In genomic region chr3:64460877-64461276, GRCh38 we compare ENCODE assay signal across 21 cellular contexts.
DNase-seq lines count a peak whose midpoint lies in the region; ATAC-seq and TF ChIP-seq lines count a peak whose summit lies in the region.
"Had no signal": no experiment of that assay in that cellular context is flagged by ENCODE, and none has a peak within 500 bp of the region (broad histone marks: within the 10 kb centered on the region; RNA-seq: fewer than 3 reads in every experiment).

No MANE protein-coding gene starts in this region.

- peaks cover 22% of the 10 kb centered on the region for H3K9me1 ChIP-seq in IMR-90 (ENCODE audit: insufficient read depth, low read length)

- H3K9me3 ChIP-seq in IMR-90 (ENCODE audit: control insufficient read depth, insufficient read depth, low read length) (no peaks in the 10 kb centered on the region), neural cell (ENCODE audit: low read length) (no peaks in the 10 kb centered on the region), right lobe of liver (no peaks in the 10 kb centered on the region), neuronal stem cell (replicated peaks in 1 of 2; ENCODE audit: control insufficient read depth in 2 of 2, insufficient read depth in 1 of 2, low read depth in 1 of 2, low read length in 2 of 2) (no peaks in the 10 kb centered on the region)
- H3K9me3 ChIP-seq: adrenal gland had no signal

- H2AFZ ChIP-seq in IMR-90 (replicated peaks; ENCODE audit: low read length, poor library complexity) (peak overlapping the region; percentile 11), neural cell (ENCODE audit: low read depth, low read length) (no peak overlapping the region), neuronal stem cell (ENCODE audit: low read length) (no peak overlapping the region)

- H2AK9ac ChIP-seq in IMR-90 (replicated peaks; ENCODE audit: low read depth, low read length, poor library complexity): no peak overlapping the region

- peak overlapping the region; percentile 99 for H4K91ac ChIP-seq in IMR-90 (ENCODE audit: insufficient read depth, low read depth, low read length)
- H4K91ac ChIP-seq in neuronal stem cell (ENCODE audit: low read depth, low read length, poor library complexity): no peak overlapping the region

- no peaks in the 10 kb centered on the region for H3K36me3 ChIP-seq in IMR-90 (ENCODE audit: control insufficient read depth, insufficient read depth, low read length)
- no peaks in the 10 kb centered on the region for H3K36me3 ChIP-seq in neural cell (ENCODE audit: insufficient read depth, low read length)
- H3K36me3 ChIP-seq in right lobe of liver: no peaks in the 10 kb centered on the region
- H3K36me3 ChIP-seq in neuronal stem cell (replicated peaks in 1 of 2; ENCODE audit: control insufficient read depth in 2 of 2, insufficient read depth in 2 of 2, low read length in 2 of 2): no peaks in the 10 kb centered on the region
- H3K36me3 ChIP-seq: adrenal gland had no signal

- no peaks in the 10 kb centered on the region for H3K27me3 Mint-ChIP-seq in chondrocyte (ENCODE audit: low read depth)

- CTCF ChIA-PET in IMR-90 (lab: Yijun Ruan, JAX): interaction anchor here (0.6 kb wide), 1 partner anchor 431 kb away, joined by 4 read pairs; no protein-coding TSS in a partner anchor

- H3K56ac ChIP-seq in IMR-90 (ENCODE audit: extremely low read depth, insufficient read depth, low read length): peak overlapping the region; percentile 78; the same call in 1 of the 2 replicates

- H3K4me3 ChIP-seq in IMR-90 (ENCODE audit: insufficient read depth, low read depth, low read length) (no peak overlapping the region), neural cell (ENCODE audit: low read length) (peak overlapping the region; percentile 14), right lobe of liver (no peak overlapping the region), neuronal stem cell (ENCODE audit: low read length in 2 of 2) (no peak overlapping the region)
- H3K4me3 ChIP-seq: adrenal gland had no signal

- H3K23ac ChIP-seq in IMR-90 (ENCODE audit: low read depth, low read length) (peak overlapping the region; percentile 92), neuronal stem cell (ENCODE audit: low read depth, low read length, poor library complexity) (no peak overlapping the region)

- H3K4ac ChIP-seq in IMR-90 (ENCODE audit: low read depth, low read length) (peak overlapping the region; percentile 91), neuronal stem cell (ENCODE audit: low read length) (no peak overlapping the region)

- H3K79me2 ChIP-seq in neural cell (replicated peaks; ENCODE audit: insufficient read depth, low read length): no peaks in the 10 kb centered on the region

- in situ Hi-C loops in IMR-90 (cut with MboI; ENCODE audit: low sequenced_read_pairs): no loop called here

- no peaks in the 10 kb centered on the region for H3K9me2 ChIP-seq in neural cell (ENCODE audit: insufficient read depth, low read length)

- H2AK5ac ChIP-seq in IMR-90 (ENCODE audit: low read depth, low read length): peak overlapping the region; percentile 90
- H2AK5ac ChIP-seq in neuronal stem cell (ENCODE audit: low read depth, low read length): no peak overlapping the region

- no peak for TF ChIP-seq RAD21 in IMR-90 (IDR thresholded peaks at IDR 0.05; ENCODE audit: low read length)
- no peak for TF ChIP-seq RAD21 in neural cell (conservative IDR thresholded peaks at IDR 0.05)

- no TSS peak for BruUV-seq in IMR-90 (replicated peaks; lab: Mats Ljungman, UMichigan)

- H3K18ac ChIP-seq in IMR-90 (ENCODE audit: low read depth, low read length) (peak overlapping the region; percentile 96; the same call in 1 of the 2 replicates), neuronal stem cell (ENCODE audit: low read length) (no peak overlapping the region)

- H3K4me1 Mint-ChIP-seq in chondrocyte (ENCODE audit: low read depth): peaks cover 76% of the 10 kb centered on the region

- peak; percentile 72 for ATAC-seq in IMR-90 (ENCODE audit: low read depth)
- ATAC-seq in right lobe of liver: no peak
- no peak for ATAC-seq in HG03521 (IDR thresholded peaks at IDR 0.05; ENCODE audit: unreplicated experiment)
- ATAC-seq: activated CD8-positive, alpha-beta T cell treated with anti-CD3 and anti-CD28 coated beads for 36 hours; esophagus mucosa; left cardiac atrium; Panc1 had no signal

- intact Hi-C loops in IMR-90 (cut with micrococcal nuclease) (loop anchor here (5.0 kb wide), 4 partner anchors 119 to 429 kb away; no protein-coding TSS in a partner anchor), right lobe of liver (cut with DNase I) (no loop called here)

- peaks cover 0 to 18% of the 10 kb centered on the region in 2 experiments; a peak in 3 of 4 replicates for H3K79me1 ChIP-seq in IMR-90 (ENCODE audit: low read depth in 1 of 2, low read length in 2 of 2)
- H3K79me1 ChIP-seq in neuronal stem cell (ENCODE audit: low read depth, low read length): no peaks in the 10 kb centered on the region

- peak overlapping the region; percentile 96 for H3K27ac Mint-ChIP-seq in chondrocyte (ENCODE audit: unreplicated experiment)
- H3K27ac Mint-ChIP-seq: activated CD8-positive, alpha-beta T cell treated with anti-CD3 and anti-CD28 coated beads for 36 hours; activated T-helper 1 cell treated with anti-CD3 and anti-CD28 coated beads, Interleukin-12 subunit alpha, Interleukin-12 subunit beta, Interleukin-2, Interleukin-4 antibody, amounts not matched to agents 30 ng/mL and 10 ng/mL and 1 ng/mL, durations not matched to agents 14 hours and 24 hours and 36 hours; IgD-negative memory B cell; progenitor cell of endocrine pancreas had no signal

- H4K20me1 ChIP-seq in IMR-90 (ENCODE audit: insufficient read depth, low read length) (no peaks in the 10 kb centered on the region; the same call in 1 of the 2 replicates), neural cell (ENCODE audit: insufficient read depth) (no peaks in the 10 kb centered on the region)

- H3K9ac ChIP-seq in IMR-90 (ENCODE audit: low read depth, low read length) (no peak overlapping the region), neural cell (ENCODE audit: low read length) (no peak overlapping the region), neuronal stem cell (ENCODE audit: low read depth, low read length, poor library complexity) (no peak overlapping the region)

- peak overlapping the region; percentile 97 for H2BK5ac ChIP-seq in IMR-90 (ENCODE audit: low read depth, low read length, poor library complexity, severe bottlenecking)
- H2BK5ac ChIP-seq in neuronal stem cell (ENCODE audit: low read length): no peak overlapping the region

- no peak for TF ChIP-seq EP300 in neural cell (conservative IDR thresholded peaks at IDR 0.05; ENCODE audit: poor library complexity, severe bottlenecking)

- no peaks in the 10 kb centered on the region for H3K36me3 Mint-ChIP-seq in chondrocyte (ENCODE audit: low read depth)
- H3K36me3 Mint-ChIP-seq: IgD-negative memory B cell had no signal

- POLR2A ChIA-PET in IMR-90 (lab: Charles Lee; ENCODE audit: unreplicated experiment): interaction anchor here (0.6 kb wide), 2 partner anchors 92 to 160 kb away, joined by 3 to 4 read pairs; no protein-coding TSS in a partner anchor

- no peaks in the 10 kb centered on the region for H3F3A ChIP-seq in neural cell (ENCODE audit: insufficient read depth, low read length, poor library complexity, severe bottlenecking)

- H3K9me3 Mint-ChIP-seq in chondrocyte (ENCODE audit: low read depth): no peaks in the 10 kb centered on the region
- H3K9me3 Mint-ChIP-seq: activated CD8-positive, alpha-beta T cell treated with anti-CD3 and anti-CD28 coated beads for 36 hours; activated T-helper 1 cell treated with anti-CD3 and anti-CD28 coated beads, Interleukin-12 subunit alpha, Interleukin-12 subunit beta, Interleukin-2, Interleukin-4 antibody, amounts not matched to agents 30 ng/mL and 10 ng/mL and 1 ng/mL, durations not matched to agents 14 hours and 24 hours and 36 hours; IgD-negative memory B cell had no signal

- H4K8ac ChIP-seq in IMR-90 (ENCODE audit: low read depth in 2 of 2, low read length in 2 of 2) (peak overlapping the region; percentile 58 to 65; a peak in 3 of 4 replicates), neuronal stem cell (ENCODE audit: low read depth, low read length) (no peak overlapping the region)

- dilution Hi-C loops in IMR-90 (cut with HindIII; ENCODE audit: low sequenced_read_pairs, unreplicated experiment): loop anchor here (25.0 kb wide), 1 partner anchor 424 kb away; no protein-coding TSS in a partner anchor

- H3K14ac ChIP-seq in IMR-90 (replicated peaks; ENCODE audit: low read depth, low read length): peak overlapping the region; percentile 88
- no peak overlapping the region for H3K14ac ChIP-seq in neuronal stem cell (ENCODE audit: low read length)

- peak overlapping the region; percentile 96 for H2BK20ac ChIP-seq in IMR-90 (ENCODE audit: low read depth, low read length)

- H3K27me3 ChIP-seq in IMR-90 (ENCODE audit: control insufficient read depth, insufficient read depth, low read length) (no peaks in the 10 kb centered on the region), neural cell (ENCODE audit: insufficient read depth, low read depth, low read length) (no peaks in the 10 kb centered on the region), right lobe of liver (no peaks in the 10 kb centered on the region), neuronal stem cell (ENCODE audit: control insufficient read depth in 3 of 3, insufficient read depth in 3 of 3, low read depth in 1 of 3, low read length in 3 of 3) (no peaks in the 10 kb centered on the region)
- H3K27me3 ChIP-seq: adrenal gland had no signal

- H3K4me2 ChIP-seq in IMR-90 (ENCODE audit: low read depth, low read length) (peak overlapping the region; percentile 1; the same call in 1 of the 2 replicates), neural cell (ENCODE audit: low read length) (no peak overlapping the region), neuronal stem cell (ENCODE audit: insufficient read depth, low read length, poor library complexity, severe bottlenecking) (no peak overlapping the region)

- H3K27ac ChIP-seq in IMR-90 (ENCODE audit: insufficient read depth, low read length): peak overlapping the region; percentile 45
- no peak overlapping the region for H3K27ac ChIP-seq in neural cell (ENCODE audit: low read length)
- H3K27ac ChIP-seq in right lobe of liver: no peak overlapping the region
- no peak overlapping the region for H3K27ac ChIP-seq in neuronal stem cell (replicated peaks; ENCODE audit: low read length)
- H3K27ac ChIP-seq: adrenal gland had no signal

- H2BK120ac ChIP-seq in IMR-90 (ENCODE audit: low read depth, low read length) (peak overlapping the region; percentile 96), neuronal stem cell (ENCODE audit: low read depth, low read length) (no peak overlapping the region)

- peak; percentile 40; the same call in 1 of the 2 replicates for TF ChIP-seq POLR2A in IMR-90 (IDR thresholded peaks at IDR 0.05; ENCODE audit: low read depth, low read length)
- no peak for TF ChIP-seq POLR2A in right lobe of liver (IDR thresholded peaks at IDR 0.05)

- no CpG with 5 or more reads among the region's 5 CpGs for WGBS in IMR-90 (ENCODE audit: extremely low coverage in 2 of 2, insufficient read length in 1 of 2), 2 experiments
- WGBS in right lobe of liver (ENCODE audit: insufficient coverage, low coverage, low lambda C conversion rate, missing lambda C conversion rate): 67% methylated on average over 1 of the region's 5 CpGs
- WGBS in neuronal stem cell (ENCODE audit: extremely low coverage in 2 of 2, insufficient read length in 2 of 2, insufficient replicate concordance in 1 of 2), 2 donors: no CpG with 5 or more reads among the region's 5 CpGs

- H4K5ac ChIP-seq in IMR-90 (ENCODE audit: low read depth, low read length): peak overlapping the region; percentile 62

- TF ChIP-seq CTCF in IMR-90 (conservative IDR thresholded peaks at IDR 0.05; ENCODE audit: low read depth, low read length): no peak
- TF ChIP-seq CTCF in chondrocyte (IDR thresholded peaks at IDR 0.05): no peak
- TF ChIP-seq CTCF in neural cell (IDR thresholded peaks at IDR 0.05; ENCODE audit: poor library complexity, severe bottlenecking): no peak
- TF ChIP-seq CTCF in right lobe of liver (IDR thresholded peaks at IDR 0.05): no peak

- peak overlapping the region; percentile 95; the same call in 2 of the 3 replicates for H2BK15ac ChIP-seq in IMR-90 (ENCODE audit: low read depth, low read length)
- H2BK15ac ChIP-seq in neuronal stem cell (ENCODE audit: low read length): no peak overlapping the region

- peak overlapping the region; percentile 67 for H3K4me3 Mint-ChIP-seq in chondrocyte (ENCODE audit: unreplicated experiment)
- H3K4me3 Mint-ChIP-seq: activated CD8-positive, alpha-beta T cell treated with anti-CD3 and anti-CD28 coated beads for 36 hours; activated T-helper 1 cell treated with anti-CD3 and anti-CD28 coated beads, Interleukin-12 subunit alpha, Interleukin-12 subunit beta, Interleukin-2, Interleukin-4 antibody, amounts not matched to agents 30 ng/mL and 10 ng/mL and 1 ng/mL, durations not matched to agents 14 hours and 24 hours and 36 hours; IgD-negative memory B cell had no signal

- H2BK12ac ChIP-seq in neuronal stem cell (ENCODE audit: low read length): no peak overlapping the region

- DNase-seq in AG20443 (ENCODE audit: low spot score) (peak; percentile 69), IMR-90 (peak; percentile 98), chondrocyte (ENCODE audit: low spot score) (no peak), right lobe of liver (no peak), neuronal stem cell (ENCODE audit: low spot score) (no peak), GDM1 (lab: John Stamatoyannopoulos, UW) (no peak)
- DNase-seq: activated CD8-positive, alpha-beta T cell treated with anti-CD3 and anti-CD28 coated beads for 36 hours; adrenal gland; C1 segment of cervical spinal cord; dermis blood vessel endothelial cell; H7; hypothalamus; left cardiac atrium; NCI-H2081 treated with DMSO at 0.1 percent for 48 hours had no signal

- H3K4me1 ChIP-seq in IMR-90 (ENCODE audit: control insufficient read depth, insufficient read depth, low read length) (peaks cover 21% of the 10 kb centered on the region), right lobe of liver (no peaks in the 10 kb centered on the region), neuronal stem cell (ENCODE audit: control insufficient read depth in 2 of 2, insufficient read depth in 1 of 2, low read depth in 1 of 2, low read length in 2 of 2) (peaks cover 10 to 13% of the 10 kb centered on the region in 2 donors)
- H3K4me1 ChIP-seq: adrenal gland had no signal

Comparison
In these comparisons a context has a peak if more than half of its experiments do, and no peak if none do; other contexts are left out.
1. DNase-seq: peak in AG20443 (single experiment) and IMR-90 (single experiment); none in chondrocyte (single experiment), right lobe of liver (0 of 3), neuronal stem cell (single experiment) and GDM1 (single experiment).